Comparison of ENCODE assay signal across 8 cellular contexts in the genomic region with DNA sequence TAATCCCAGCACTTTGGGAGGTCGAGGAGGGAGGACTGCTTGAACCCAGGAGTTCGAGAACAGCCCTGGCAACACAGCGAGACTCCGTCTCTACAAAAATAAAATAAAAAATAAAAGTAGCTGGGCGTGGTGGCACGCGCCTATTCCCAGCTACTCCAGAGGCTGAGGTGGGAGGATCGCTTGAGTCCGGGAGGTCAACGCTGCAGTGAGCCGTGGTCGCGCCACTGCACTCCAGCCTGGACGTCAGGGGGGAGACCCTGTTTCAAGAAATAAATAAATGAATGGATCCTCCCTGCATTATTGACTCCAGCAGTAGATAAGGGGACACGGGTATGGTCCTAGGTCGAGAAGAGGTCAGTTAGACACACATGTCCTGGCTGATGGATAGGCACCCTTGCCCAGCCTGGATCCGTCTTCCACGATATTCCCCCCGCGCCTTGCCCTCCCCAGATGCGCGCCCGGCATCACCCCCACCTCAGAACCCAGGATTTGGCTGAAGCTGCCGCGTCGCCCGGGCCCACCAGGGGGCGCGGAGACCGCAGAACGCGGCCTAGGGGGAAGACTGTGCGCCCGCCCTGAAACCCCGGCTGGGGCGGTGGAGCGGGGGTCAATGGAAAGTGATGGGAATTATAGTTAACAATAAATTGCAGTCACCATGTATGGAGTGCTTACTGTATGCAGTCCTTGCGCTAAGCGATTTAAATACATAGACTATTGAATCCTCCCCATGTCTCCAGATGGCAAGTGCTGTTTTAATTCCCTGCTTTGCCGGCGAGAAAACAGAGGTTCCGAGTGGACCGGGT.
A peak's percentile ranks its signal among the peaks of the same experiment; 100 is the strongest.
DNase-seq lines count a peak whose midpoint lies in the region; ATAC-seq and TF ChIP-seq lines count a peak whose summit lies in the region.

No MANE protein-coding gene starts in this region.

- TF ChIP-seq CTCF in epithelial cell of esophagus (IDR thresholded peaks at IDR 0.05; ENCODE audit: insufficient read depth, low read depth, low read length, missing control alignments) = peak; percentile 80

- peak overlapping the region; percentile 69 for H3K4me3 ChIP-seq in epithelial cell of esophagus (ENCODE audit: low read length)

- DNase-seq in DMS79 (lab: John Stamatoyannopoulos, UW) = peak; percentile 66
- peak; percentile 78 for DNase-seq in HK-2 (ENCODE audit: unreplicated experiment)
- DNase-seq in NOMO-1 treated with DMSO at 0.1 percent for 48 hours (lab: John Stamatoyannopoulos, UW; ENCODE audit: unreplicated experiment) = peak; percentile 71
- peak; percentile 71 for DNase-seq in activated T-cell treated with anti-CD3 and anti-CD28 coated beads for 24 hours (ENCODE audit: low read depth)
- peak; percentile 75 for DNase-seq in epithelial cell of esophagus (ENCODE audit: low read depth)
- DNase-seq in midbrain (lab: John Stamatoyannopoulos, UW) = peak; percentile 82
- DNase-seq in stimulated activated CD8-positive, alpha-beta memory T cell treated with anti-CD3 and anti-CD28 coated beads, Interleukin-2, amount 100 ng/mL, for 48 hours (ENCODE audit: low read depth in 2 of 2) = peak; percentile 75 to 78

- no peak for ATAC-seq in HG03571 (IDR thresholded peaks at IDR 0.05; ENCODE audit: unreplicated experiment)
